20 cellular contexts compared by ENCODE assay signal in the genomic region with DNA sequence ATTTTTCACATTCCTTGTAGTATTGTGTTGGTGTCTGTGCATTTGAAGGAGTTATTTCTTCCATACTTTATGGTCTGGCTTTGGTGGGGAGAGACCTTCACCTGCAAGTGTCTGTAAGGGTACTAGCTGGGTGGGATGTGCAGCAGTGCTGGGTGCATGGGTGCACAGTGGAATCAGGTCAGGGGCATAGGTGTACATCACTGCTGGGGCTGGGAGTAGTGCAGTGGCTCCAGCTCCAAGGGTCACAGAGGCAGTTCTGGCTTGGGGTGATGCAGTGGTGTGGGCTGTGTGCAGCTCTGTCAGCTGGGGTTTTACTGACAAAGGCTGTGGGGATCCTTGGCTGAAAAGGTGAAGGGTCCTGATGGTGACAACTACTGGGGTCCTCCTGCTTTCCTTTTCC. TPM values are rescaled to one million over a fixed set of nuclear protein-coding genes. Genes with fewer than 3 reads are reported as not detected.
"Had no signal": no experiment of that assay in that cellular context is flagged by ENCODE, and none has a peak within 500 bp of the region (broad histone marks: within the 10 kb centered on the region; RNA-seq: fewer than 3 reads in every experiment).

No MANE protein-coding gene starts in this region.

- H3K27ac ChIP-seq: body of pancreas, hepatocyte, prostate gland had no signal

- H3K4me3 ChIP-seq: body of pancreas, hepatocyte, mucosa of descending colon, prostate gland had no signal

- H3K9me3 ChIP-seq: body of pancreas, prostate gland had no signal

- ATAC-seq: activated naive CD8-positive, alpha-beta T cell treated with anti-CD3 and anti-CD28 coated beads, Interleukin-2, amount 50 U/mL, for 24 hours; body of pancreas; left ventricle myocardium superior; mucosa of descending colon; stimulated activated naive CD8-positive, alpha-beta T cell treated with anti-CD3 and anti-CD28 coated beads, Interleukin-15, Interleukin-2, amounts not matched to agents 100 U/mL and 50 U/mL, for 24 hours; T-helper 17 cell had no signal

- H3K4me2 ChIP-seq: hepatocyte had no signal

- H3K4me1 ChIP-seq: body of pancreas, prostate gland had no signal

- H3K79me2 ChIP-seq: hepatocyte had no signal

- H3K36me3 ChIP-seq: prostate gland had no signal

- DNase-seq: activated CD4-positive, alpha-beta memory T cell treated with anti-CD3 and anti-CD28 coated beads for 36 hours; activated CD4-positive, alpha-beta T cell treated with anti-CD3 and anti-CD28 coated beads for 4 hours; activated CD4-positive, CD25-positive, alpha-beta regulatory T cell; activated effector memory CD4-positive, alpha-beta T cell treated with anti-CD3 and anti-CD28 coated beads, Interleukin-2, amount 50 U/mL, for 16 hours; activated naive CD4-positive, alpha-beta T cell treated with anti-CD3 and anti-CD28 coated beads, Interleukin-2, amount 50 U/mL, for 16 hours; activated naive CD8-positive, alpha-beta T cell treated with anti-CD3 and anti-CD28 coated beads, Interleukin-2, amount 50 U/mL, for 24 hours; activated T-cell treated with anti-CD3 and anti-CD28 coated beads, Interleukin-2, amount 50 U/mL, for 48 hours; body of pancreas; dermis blood vessel endothelial cell; effector memory CD4-positive, alpha-beta T cell; foreskin melanocyte; left ventricle myocardium superior; mucosa of descending colon; naive B cell; stimulated activated CD4-positive, alpha-beta T cell treated with anti-CD3 and anti-CD28 coated beads, Interleukin-12 subunit alpha, Interleukin-12 subunit beta, amount 100 ng/mL, for 4 hours; stimulated activated CD4-positive, alpha-beta T cell treated with anti-CD3 and anti-CD28 coated beads, Interleukin-4, amount 100 ng/mL, for 4 hours; stimulated activated naive CD8-positive, alpha-beta T cell treated with anti-CD3 and anti-CD28 coated beads, Interleukin-15, Interleukin-2, amounts not matched to agents 100 U/mL and 50 U/mL, for 24 hours; T-helper 17 cell had no signal

- H2AFZ ChIP-seq: hepatocyte had no signal

- H3K27me3 ChIP-seq: body of pancreas, hepatocyte had no signal

RNA-seq across cellular contexts. Expression of a gene that starts 44.8 kb away (rescaled TPM):
- total RNA-seq: T-helper 17 cell had no signal
